Comparison of ENCODE assay signal across 1 cellular context in the genomic region with DNA sequence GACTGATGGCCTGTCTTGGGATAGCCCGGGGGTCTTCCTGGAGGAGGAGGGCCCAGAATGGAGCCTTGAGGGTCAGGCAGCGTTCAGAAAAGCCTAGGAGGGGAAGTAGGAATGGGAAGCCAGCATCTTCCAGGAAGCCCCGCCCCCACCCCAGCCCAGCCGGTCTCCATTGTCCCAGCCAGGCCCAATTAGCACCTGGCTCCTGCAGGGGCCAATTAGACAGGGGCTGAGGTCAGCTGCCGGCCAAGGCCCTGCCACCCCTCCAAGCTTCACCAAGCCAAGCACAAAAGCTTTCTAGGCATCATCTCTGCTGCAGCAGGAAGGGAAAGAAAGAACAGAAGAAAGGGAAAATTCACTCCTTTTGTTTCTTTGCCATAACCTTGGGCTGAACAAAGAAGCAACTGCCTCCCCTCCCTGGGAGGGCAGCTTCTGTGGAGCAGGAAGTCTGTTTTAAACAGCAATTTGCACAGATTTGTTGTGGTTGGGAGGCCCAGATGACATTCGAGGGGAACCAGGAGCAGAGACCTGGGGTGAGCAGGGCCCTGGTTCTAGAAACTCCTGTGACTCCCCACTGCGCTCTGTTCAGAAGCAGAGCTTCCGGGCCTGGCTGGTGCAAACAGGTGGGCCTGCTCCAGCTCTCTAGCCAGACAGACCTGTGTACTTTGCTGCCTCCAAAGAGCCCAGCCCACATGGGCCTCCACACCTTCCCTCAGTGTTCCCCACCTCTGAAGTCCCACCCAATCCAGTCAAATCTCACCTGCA.
TF ChIP-seq lines count a peak whose summit lies in the region.

No MANE protein-coding gene starts in this region.

TF ChIP-seq in GM12878, 131 proteins besides CTCF, POLR2A, EP300 and RAD21 (continued from another document):
- TF ChIP-seq ZBTB4 (CRISPR knock-in tag; IDR thresholded peaks at IDR 0.05) (no peak), SKIL (IDR thresholded peaks at IDR 0.05; ENCODE audit: low read depth, poor library complexity, severe bottlenecking) (no peak)
